ENCODE assay signal across 21 cellular contexts in genomic region chr1:199335496-199335895, GRCh38.
A peak's percentile ranks its signal among the peaks of the same experiment; 100 is the strongest.
DNase-seq lines count a peak whose midpoint lies in the region; ATAC-seq and TF ChIP-seq lines count a peak whose summit lies in the region.
"Had no signal": no experiment of that assay in that cellular context is flagged by ENCODE, and none has a peak within 500 bp of the region (broad histone marks: within the 10 kb centered on the region; RNA-seq: fewer than 3 reads in every experiment).

No MANE protein-coding gene starts in this region.

- H3K27ac ChIP-seq in IMR-90 (ENCODE audit: insufficient read depth, low read length) (no peak overlapping the region), adrenal gland (no peak overlapping the region), aorta (ENCODE audit: low read depth in 1 of 2, low read length in 2 of 2) (no peak overlapping the region)
- H3K27ac ChIP-seq: RWPE1 had no signal

- no peak overlapping the region for H3K23ac ChIP-seq in IMR-90 (ENCODE audit: low read depth, low read length)

- H4K91ac ChIP-seq in IMR-90 (ENCODE audit: insufficient read depth, low read depth, low read length), result no peak overlapping the region

- H3K18ac ChIP-seq in IMR-90 (ENCODE audit: low read depth, low read length), result no peak overlapping the region

- no peak overlapping the region for H2BK20ac ChIP-seq in IMR-90 (ENCODE audit: low read depth, low read length)

- H3K9me1 ChIP-seq in IMR-90 (ENCODE audit: insufficient read depth, low read length), result no peaks in the 10 kb centered on the region

- TF ChIP-seq RAD21 in IMR-90 (IDR thresholded peaks at IDR 0.05; ENCODE audit: low read length), result no peak

- intact Hi-C loops in IMR-90 (cut with micrococcal nuclease) (no loop called here), adrenal gland (cut with DNase I) (no loop called here), aorta (cut with DNase I) (no loop called here)

- peak; percentile 42; the same call in 1 of the 2 replicates for ATAC-seq in IMR-90 (ENCODE audit: low read depth)
- ATAC-seq in GM21515 (IDR thresholded peaks at IDR 0.05; ENCODE audit: unreplicated experiment), result no peak
- ATAC-seq in aorta (ENCODE audit: low FRiP score), result no peak
- ATAC-seq: PC-3 had no signal

- no peak overlapping the region for H4K5ac ChIP-seq in IMR-90 (ENCODE audit: low read depth, low read length)

- H3K36me3 ChIP-seq in IMR-90 (ENCODE audit: control insufficient read depth, insufficient read depth, low read length) (no peaks in the 10 kb centered on the region), adrenal gland (replicated peaks in 1 of 2) (no peaks in the 10 kb centered on the region), aorta (ENCODE audit: control insufficient read depth in 1 of 2, insufficient read depth in 2 of 2, low read length in 1 of 2) (no peaks in the 10 kb centered on the region)
- H3K36me3 ChIP-seq: BE2C, HAP-1 had no signal

- H2BK15ac ChIP-seq in IMR-90 (ENCODE audit: low read depth, low read length), result no peak overlapping the region

- no CpG with 5 or more reads among the region's 1 CpG for WGBS in IMR-90 (ENCODE audit: extremely low coverage in 2 of 2, insufficient read length in 1 of 2), 2 experiments
- 77 to 83% (median 81%) methylated on average over 1 of the region's 1 CpG for WGBS in adrenal gland, 4 donors
- WGBS in aorta, 2 donors, result 2 to 11% methylated on average over 1 of the region's 1 CpG

- no peak overlapping the region for H3K9ac ChIP-seq in IMR-90 (ENCODE audit: low read depth, low read length)

- H3K27me3 ChIP-seq in IMR-90 (ENCODE audit: control insufficient read depth, insufficient read depth, low read length) (no peaks in the 10 kb centered on the region), adrenal gland (no peaks in the 10 kb centered on the region), aorta (ENCODE audit: control insufficient read depth in 1 of 2, insufficient read depth in 2 of 2, low read length in 1 of 2) (no peaks in the 10 kb centered on the region)
- H3K27me3 ChIP-seq: BE2C had no signal

- in situ Hi-C loops in IMR-90 (cut with MboI; ENCODE audit: low sequenced_read_pairs), result no loop called here
- in situ Hi-C loops in astrocyte of the spinal cord (cut with HindIII; ENCODE audit: low sequenced_read_pairs), result no loop called here

- no peaks in the 10 kb centered on the region for H3K9me3 ChIP-seq in IMR-90 (ENCODE audit: control insufficient read depth, insufficient read depth, low read length)
- no peaks in the 10 kb centered on the region for H3K9me3 ChIP-seq in adrenal gland (replicated peaks in 1 of 3)
- H3K9me3 ChIP-seq in aorta (ENCODE audit: control insufficient read depth, low read length), result no peaks in the 10 kb centered on the region
- H3K9me3 ChIP-seq: BE2C, HAP-1 had no signal

- DNase-seq in AG10803 (ENCODE audit: low read depth) (peak; percentile 5), IMR-90 (peak; percentile 25), astrocyte of the spinal cord (ENCODE audit: low read depth, low spot score) (peak; percentile 22), fibroblast of the aortic adventitia (ENCODE audit: low read depth) (peak; percentile 15), adrenal gland (no peak), NCI-H510A treated with DMSO at 0.1 percent for 48 hours (lab: John Stamatoyannopoulos, UW) (no peak), aorta (no peak)
- DNase-seq: 8988T; BE2C; CD4-positive, CD25-positive, alpha-beta regulatory T cell; COR-L47; NCI-H1105 treated with DMSO at 0.1 percent for 48 hours; NCI-H1694 treated with DMSO at 0.1 percent for 48 hours; NCI-H2107; NCI-H510A; NCI-H82; PC-3; SIG-M5 had no signal

- TF ChIP-seq CTCF in AG10803 (conservative IDR thresholded peaks at IDR 0.05; ENCODE audit: low read length) (no peak), IMR-90 (conservative IDR thresholded peaks at IDR 0.05; ENCODE audit: low read depth, low read length) (no peak), astrocyte of the spinal cord (IDR thresholded peaks at IDR 0.05; ENCODE audit: low read depth, low read length) (no peak), fibroblast of the aortic adventitia (IDR thresholded peaks at IDR 0.05; ENCODE audit: insufficient read depth, low read length) (no peak), adrenal gland (IDR thresholded peaks at IDR 0.05) (no peak)

- no peak overlapping the region for H3K4ac ChIP-seq in IMR-90 (ENCODE audit: low read depth, low read length)

- H3K79me1 ChIP-seq in IMR-90 (ENCODE audit: low read depth in 1 of 2, low read length in 2 of 2), result no peaks in the 10 kb centered on the region

- H3K4me2 ChIP-seq in IMR-90 (ENCODE audit: low read depth, low read length), result no peak overlapping the region

- POLR2A ChIA-PET in IMR-90 (lab: Charles Lee; ENCODE audit: unreplicated experiment), result no interaction called here

- H2AK5ac ChIP-seq in IMR-90 (ENCODE audit: low read depth, low read length), result no peak overlapping the region

- H4K8ac ChIP-seq in IMR-90 (ENCODE audit: low read depth in 2 of 2, low read length in 2 of 2), result no peak overlapping the region

- TF ChIP-seq POLR2A in IMR-90 (IDR thresholded peaks at IDR 0.05; ENCODE audit: low read depth, low read length), result no peak
- no peak for TF ChIP-seq POLR2A in adrenal gland (IDR thresholded peaks at IDR 0.05)

- no peak overlapping the region for H3K14ac ChIP-seq in IMR-90 (replicated peaks; ENCODE audit: low read depth, low read length)

- H2AK9ac ChIP-seq in IMR-90 (replicated peaks; ENCODE audit: low read depth, low read length, poor library complexity), result no peak overlapping the region

- H4K20me1 ChIP-seq in IMR-90 (ENCODE audit: insufficient read depth, low read length), result no peaks in the 10 kb centered on the region

- H3K56ac ChIP-seq in IMR-90 (ENCODE audit: extremely low read depth, insufficient read depth, low read length), result no peak overlapping the region

- CTCF ChIA-PET in IMR-90 (lab: Yijun Ruan, JAX), result no interaction called here

- dilution Hi-C loops in IMR-90 (cut with HindIII; ENCODE audit: low sequenced_read_pairs, unreplicated experiment), result no loop called here

- H3K4me1 ChIP-seq in IMR-90 (ENCODE audit: control insufficient read depth, insufficient read depth, low read length) (no peaks in the 10 kb centered on the region), adrenal gland (replicated peaks in 1 of 2) (no peaks in the 10 kb centered on the region), aorta (ENCODE audit: control insufficient read depth in 1 of 2, insufficient read depth in 2 of 2, low read length in 2 of 2) (no peaks in the 10 kb centered on the region)
- H3K4me1 ChIP-seq: BE2C, HAP-1 had no signal

- H2BK5ac ChIP-seq in IMR-90 (ENCODE audit: low read depth, low read length, poor library complexity, severe bottlenecking), result no peak overlapping the region

- H3K4me3 ChIP-seq in AG10803 (ENCODE audit: low read length) (no peak overlapping the region), IMR-90 (ENCODE audit: insufficient read depth, low read depth, low read length) (no peak overlapping the region), astrocyte of the spinal cord (ENCODE audit: low read depth, low read length) (no peak overlapping the region), fibroblast of the aortic adventitia (ENCODE audit: low read depth, low read length) (no peak overlapping the region), adrenal gland (no peak overlapping the region), aorta (ENCODE audit: low read length in 2 of 2) (no peak overlapping the region)
- H3K4me3 ChIP-seq: HAP-1 had no signal

- BruUV-seq in IMR-90 (replicated peaks; lab: Mats Ljungman, UMichigan), result no TSS peak

- no peak overlapping the region for H2AFZ ChIP-seq in IMR-90 (replicated peaks; ENCODE audit: low read length, poor library complexity)

- H2BK120ac ChIP-seq in IMR-90 (ENCODE audit: low read depth, low read length), result no peak overlapping the region

TF ChIP-seq in IMR-90, 13 proteins besides CTCF, POLR2A, EP300 and RAD21:
- TF ChIP-seq MAZ (IDR thresholded peaks at IDR 0.05; ENCODE audit: borderline replicate concordance, low read depth, low read length), result no peak
- no peak for TF ChIP-seq MAFK (IDR thresholded peaks at IDR 0.05; ENCODE audit: low read depth, low read length)
- TF ChIP-seq USF2 (IDR thresholded peaks at IDR 0.05; ENCODE audit: low read depth, low read length), result no peak
- TF ChIP-seq RCOR1 (IDR thresholded peaks at IDR 0.05; ENCODE audit: insufficient replicate concordance, low read length), result no peak
- TF ChIP-seq NFE2L2 (IDR thresholded peaks at IDR 0.05; ENCODE audit: low read depth, low read length), result no peak
- TF ChIP-seq CEBPB (IDR thresholded peaks at IDR 0.05; ENCODE audit: low read depth, low read length), result no peak
- TF ChIP-seq RFX5 (IDR thresholded peaks at IDR 0.05; ENCODE audit: low read depth, low read length), result no peak
- TF ChIP-seq FOS (IDR thresholded peaks at IDR 0.05; ENCODE audit: low read depth, low read length), result no peak
- no peak for TF ChIP-seq SMC3 (IDR thresholded peaks at IDR 0.05; ENCODE audit: low read depth, low read length)
- TF ChIP-seq BHLHE40 (IDR thresholded peaks at IDR 0.05; ENCODE audit: low read depth, low read length), result no peak
- TF ChIP-seq ELK1 (IDR thresholded peaks at IDR 0.05; ENCODE audit: borderline replicate concordance, low read depth, low read length), result no peak
- TF ChIP-seq MXI1 (IDR thresholded peaks at IDR 0.05; ENCODE audit: borderline replicate concordance, low read depth, low read length), result no peak
- TF ChIP-seq CHD1 (IDR thresholded peaks at IDR 0.05; ENCODE audit: low read depth, low read length), result no peak

Comparison
In these comparisons a context has a peak if more than half of its experiments do, and no peak if none do; other contexts are left out.
1. DNase-seq: peak in AG10803 (single experiment), IMR-90 (single experiment), astrocyte of the spinal cord (single experiment) and fibroblast of the aortic adventitia (single experiment); none in adrenal gland (0 of 7), NCI-H510A treated with DMSO at 0.1 percent for 48 hours (single experiment) and aorta (0 of 2).